1 cellular context compared by ENCODE assay signal in the genomic region with DNA sequence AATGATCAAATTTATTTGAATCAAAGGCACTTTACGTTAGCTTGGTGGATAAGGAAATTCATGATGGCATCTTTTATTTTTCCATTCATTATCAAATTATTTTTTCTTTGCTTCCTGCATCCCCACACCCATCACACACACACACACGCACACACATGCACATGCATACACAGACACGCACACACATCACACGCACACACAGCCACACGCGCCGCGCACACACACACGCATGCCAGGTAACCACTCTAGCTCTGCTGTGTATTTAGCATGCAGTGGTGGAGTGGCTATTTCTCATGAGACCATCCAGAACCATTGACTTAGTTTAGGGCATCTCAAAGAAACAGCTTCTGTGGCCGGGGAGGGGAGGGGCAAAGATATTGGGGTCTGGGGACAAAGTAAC.
TF ChIP-seq lines count a peak whose summit lies in the region.

No MANE protein-coding gene starts in this region.

TF ChIP-seq in GM23338, 12 proteins besides CTCF, POLR2A, EP300 and RAD21 (continued from another document):
- TF ChIP-seq POLR2AphosphoS5 (IDR thresholded peaks at IDR 0.05; ENCODE audit: low read depth), result no peak
- no peak for TF ChIP-seq ZNF114 (CRISPR knock-in tag; IDR thresholded peaks at IDR 0.05)
